10 cellular contexts compared by ENCODE assay signal in genomic region chr4:101200561-101200960, GRCh38.
DNase-seq lines count a peak whose midpoint lies in the region; ATAC-seq and TF ChIP-seq lines count a peak whose summit lies in the region.
"Had no signal": no experiment of that assay in that cellular context is flagged by ENCODE, and none has a peak within 500 bp of the region (broad histone marks: within the 10 kb centered on the region; RNA-seq: fewer than 3 reads in every experiment).

No MANE protein-coding gene starts in this region.

- H3K27me3 ChIP-seq in prostate gland (replicated peaks; ENCODE audit: insufficient read depth) = no peaks in the 10 kb centered on the region

- peaks cover 17% of the 10 kb centered on the region for H3K4me1 Mint-ChIP-seq in activated T-helper 17 cell treated with anti-CD3 and anti-CD28 coated beads, Interleukin-2, amount 50 U/mL, for 72 hours
- H3K4me1 Mint-ChIP-seq in T-cell = peaks cover 30 to 60% (median 53%) of the 10 kb centered on the region in 3 donors
- H3K4me1 Mint-ChIP-seq in endothelial cell (ENCODE audit: unreplicated experiment) = peaks cover 9% of the 10 kb centered on the region

- H3K9me3 ChIP-seq in prostate gland = no peaks in the 10 kb centered on the region

- no peaks in the 10 kb centered on the region for H3K36me3 ChIP-seq in prostate gland

- DNase-seq in Right ventricle myocardium superior (no peak), cardiac septum (ENCODE audit: low spot score) (no peak), iris pigment epithelial cell (ENCODE audit: low read depth) (peak; percentile 96), prostate gland (ENCODE audit: low spot score) (no peak), T-cell (no peak), endothelial cell (ENCODE audit: low spot score) (no peak)
- DNase-seq: NCI-H2107 had no signal

- no peaks in the 10 kb centered on the region for H3K36me3 Mint-ChIP-seq in activated T-helper 17 cell treated with anti-CD3 and anti-CD28 coated beads, Interleukin-2, amount 50 U/mL, for 72 hours (ENCODE audit: low read depth)
- H3K36me3 Mint-ChIP-seq in T-cell (peaks cover 5% of the 10 kb centered on the region), endothelial cell (ENCODE audit: low read depth, unreplicated experiment) (no peaks in the 10 kb centered on the region)
- H3K36me3 Mint-ChIP-seq: activated naive CD4-positive, alpha-beta T cell treated with anti-CD3 and anti-CD28 coated beads, Interleukin-2, amount 50 U/mL, for 72 hours had no signal

- no peaks in the 10 kb centered on the region for H3K27me3 Mint-ChIP-seq in activated T-helper 17 cell treated with anti-CD3 and anti-CD28 coated beads, Interleukin-2, amount 50 U/mL, for 72 hours
- H3K27me3 Mint-ChIP-seq in T-cell (no peaks in the 10 kb centered on the region), endothelial cell (ENCODE audit: unreplicated experiment) (peaks cover 2% of the 10 kb centered on the region)

- H3K9me3 Mint-ChIP-seq in activated T-helper 17 cell treated with anti-CD3 and anti-CD28 coated beads, Interleukin-2, amount 50 U/mL, for 72 hours = no peaks in the 10 kb centered on the region
- H3K9me3 Mint-ChIP-seq in T-cell (no peaks in the 10 kb centered on the region), endothelial cell (ENCODE audit: unreplicated experiment) (no peaks in the 10 kb centered on the region)
- H3K9me3 Mint-ChIP-seq: activated naive CD4-positive, alpha-beta T cell treated with anti-CD3 and anti-CD28 coated beads, Interleukin-2, amount 50 U/mL, for 72 hours had no signal

- POLR2A ChIA-PET in T-cell (lab: Charles Lee) = interaction anchor here in 1 of 2 donors (0.5 kb wide), 1 partner anchor 12 kb away, joined by 3 read pairs; no protein-coding TSS in a partner anchor

- H3K27ac Mint-ChIP-seq in activated T-helper 17 cell treated with anti-CD3 and anti-CD28 coated beads, Interleukin-2, amount 50 U/mL, for 72 hours = peak overlapping the region; percentile 82
- H3K27ac Mint-ChIP-seq in T-cell = no peak overlapping the region
- no peak overlapping the region for H3K27ac Mint-ChIP-seq in endothelial cell (ENCODE audit: unreplicated experiment)
- H3K27ac Mint-ChIP-seq: activated naive CD4-positive, alpha-beta T cell treated with anti-CD3 and anti-CD28 coated beads, Interleukin-2, amount 50 U/mL, for 72 hours had no signal

- no peak for TF ChIP-seq POLR2A in prostate gland (IDR thresholded peaks at IDR 0.05)

- H3K4me3 Mint-ChIP-seq in activated T-helper 17 cell treated with anti-CD3 and anti-CD28 coated beads, Interleukin-2, amount 50 U/mL, for 72 hours = peak overlapping the region; percentile 26
- H3K4me3 Mint-ChIP-seq in T-cell (no peak overlapping the region), endothelial cell (ENCODE audit: unreplicated experiment) (no peak overlapping the region)

- TF ChIP-seq CTCF in prostate gland (IDR thresholded peaks at IDR 0.05) (no peak), endothelial cell (IDR thresholded peaks at IDR 0.05; ENCODE audit: unreplicated experiment) (no peak)

- intact Hi-C loops in Right ventricle myocardium superior (cut with DNase I) (no loop called here), cardiac septum (cut with DNase I) (no loop called here), prostate gland (cut with DNase I) (no loop called here)

- H3K27ac ChIP-seq in prostate gland = no peak overlapping the region

- no peak overlapping the region for H3K4me3 ChIP-seq in prostate gland

- H3K4me1 ChIP-seq in prostate gland (replicated peaks) = no peaks in the 10 kb centered on the region

- 68% methylated on average over 4 of the region's 4 CpGs for WGBS in prostate gland

- CTCF ChIA-PET in T-cell (lab: Charles Lee) = no interaction called here

- peak; percentile 49 for ATAC-seq in Right ventricle myocardium superior (ENCODE audit: poor library complexity)
- peak; percentile 92 for ATAC-seq in activated T-helper 17 cell treated with anti-CD3 and anti-CD28 coated beads, Interleukin-2, amount 50 U/mL, for 72 hours (replicated peaks)
- no peak for ATAC-seq in T-cell (replicated peaks in 1 of 4)
- ATAC-seq in GM18868 (IDR thresholded peaks at IDR 0.05; ENCODE audit: unreplicated experiment) = no peak

Comparison
In these comparisons a context has a peak if more than half of its experiments do, and no peak if none do; other contexts are left out.
1. ATAC-seq: peak in Right ventricle myocardium superior (single experiment) and activated T-helper 17 cell treated with anti-CD3 and anti-CD28 coated beads, Interleukin-2, amount 50 U/mL, for 72 hours (single experiment); none in T-cell (0 of 4) and GM18868 (single experiment).